In genomic region chr5:14168139-14168792, GRCh38 we compare ENCODE assay signal across 9 cellular contexts. TPM values are rescaled to one million over a fixed set of nuclear protein-coding genes. Genes with fewer than 3 reads are reported as not detected.
A peak's percentile ranks its signal among the peaks of the same experiment; 100 is the strongest.
DNase-seq lines count a peak whose midpoint lies in the region; ATAC-seq and TF ChIP-seq lines count a peak whose summit lies in the region.
"Had no signal": no experiment of that assay in that cellular context is flagged by ENCODE, and none has a peak within 500 bp of the region (broad histone marks: within the 10 kb centered on the region; RNA-seq: fewer than 3 reads in every experiment).

No MANE protein-coding gene starts in this region.

- H3K36me3 ChIP-seq in brain microvascular endothelial cell (replicated peaks) (peaks cover 16% of the 10 kb centered on the region), gastrocnemius medialis (no peaks in the 10 kb centered on the region)
- H3K36me3 ChIP-seq in CD4-positive, alpha-beta memory T cell (ENCODE audit: insufficient read depth, low read length): no peaks in the 10 kb centered on the region

- no peak overlapping the region for H3K4me3 Mint-ChIP-seq in CD4-positive, alpha-beta memory T cell

- H3K27me3 ChIP-seq in brain microvascular endothelial cell (replicated peaks): no peaks in the 10 kb centered on the region
- no peaks in the 10 kb centered on the region for H3K27me3 ChIP-seq in gastrocnemius medialis
- no peaks in the 10 kb centered on the region for H3K27me3 ChIP-seq in CD4-positive, alpha-beta memory T cell (ENCODE audit: insufficient read depth, low read length)

- intact Hi-C loops in gastrocnemius medialis (cut with DNase I; ENCODE audit: low total_unique reads): no loop called here
- intact Hi-C loops in CD4-positive, alpha-beta memory T cell (cut with micrococcal nuclease): no loop called here

- peak overlapping the region; percentile 91 for H3K27ac ChIP-seq in brain microvascular endothelial cell
- peak overlapping the region in 3 of 4 donors; percentile 1 to 19 (median 5) for H3K27ac ChIP-seq in gastrocnemius medialis
- no peak overlapping the region for H3K27ac ChIP-seq in RWPE1
- H3K27ac ChIP-seq in CD4-positive, alpha-beta memory T cell (ENCODE audit: low read depth, low read length): no peak overlapping the region
- H3K27ac ChIP-seq: 22Rv1 had no signal

- ATAC-seq in HG03039 (IDR thresholded peaks at IDR 0.05; ENCODE audit: unreplicated experiment) (peak; percentile 43), gastrocnemius medialis (no peak)

- H3K4me1 Mint-ChIP-seq in CD4-positive, alpha-beta memory T cell: no peaks in the 10 kb centered on the region

- no peaks in the 10 kb centered on the region for H3K9me3 ChIP-seq in gastrocnemius medialis
- peaks cover 0 to 2% of the 10 kb centered on the region in 2 donors for H3K9me3 ChIP-seq in CD4-positive, alpha-beta memory T cell (ENCODE audit: control insufficient read depth in 1 of 2, low read length in 2 of 2)

- H3K36me3 Mint-ChIP-seq in CD4-positive, alpha-beta memory T cell: peaks cover 0 to 3% of the 10 kb centered on the region in 2 donors

- peaks cover 11 to 15% of the 10 kb centered on the region in 2 donors for H3K27me3 Mint-ChIP-seq in CD4-positive, alpha-beta memory T cell

- TF ChIP-seq CTCF in brain microvascular endothelial cell (IDR thresholded peaks at IDR 0.05; ENCODE audit: low read depth, low read length, missing control alignments) (no peak), gastrocnemius medialis (IDR thresholded peaks at IDR 0.05 in 4 of 5, conservative IDR thresholded peaks at IDR 0.05 in 1 of 5) (no peak), RWPE1 (conservative IDR thresholded peaks at IDR 0.05; ENCODE audit: low read depth) (no peak)

- no peak for TF ChIP-seq POLR2A in gastrocnemius medialis (IDR thresholded peaks at IDR 0.05)

- H3K4me3 ChIP-seq in brain microvascular endothelial cell (ENCODE audit: low read depth, low read length) (no peak overlapping the region), gastrocnemius medialis (no peak overlapping the region)
- no peak overlapping the region for H3K4me3 ChIP-seq in CD4-positive, alpha-beta memory T cell (ENCODE audit: low read length in 2 of 2)

- peaks cover 48 to 49% of the 10 kb centered on the region in 2 donors for H3K4me1 ChIP-seq in gastrocnemius medialis
- H3K4me1 ChIP-seq in CD4-positive, alpha-beta memory T cell (ENCODE audit: insufficient read depth, low read length): no peaks in the 10 kb centered on the region

- no peak overlapping the region for H3K27ac Mint-ChIP-seq in CD4-positive, alpha-beta memory T cell

- CTCF ChIA-PET in RWPE1 (lab: Yijun Ruan, JAX): no interaction called here
- CTCF ChIA-PET in CD4-positive, alpha-beta memory T cell (lab: Charles Lee; ENCODE audit: partially characterized antibody): no interaction called here

- DNase-seq in DMS 273 (lab: John Stamatoyannopoulos, UW; ENCODE audit: unreplicated experiment) (peak; percentile 62), DMS 273 treated with DMSO at 0.1 percent for 48 hours (lab: John Stamatoyannopoulos, UW) (no peak), brain microvascular endothelial cell (no peak), gastrocnemius medialis (no peak), RWPE1 (ENCODE audit: low spot score) (no peak)
- no peak for DNase-seq in CD4-positive, alpha-beta memory T cell
- no peak for DNase-seq in effector CD8-positive, alpha-beta T cell (lab: John Stamatoyannopoulos, UW)

- in situ Hi-C loops in brain microvascular endothelial cell (cut with HindIII; ENCODE audit: low pct_ligation_motif_present, low sequenced_read_pairs): no loop called here
- in situ Hi-C loops in gastrocnemius medialis (cut with MboI; ENCODE audit: low sequenced_read_pairs in 4 of 4): no loop called here

- POLR2A ChIA-PET in RWPE1 (lab: Yijun Ruan, JAX; ENCODE audit: low non-redundant PET): interaction anchor here (0.6 kb wide), 1 partner anchor 27 kb away, joined by 4 read pairs; no protein-coding TSS in a partner anchor
- POLR2A ChIA-PET in CD4-positive, alpha-beta memory T cell (lab: Charles Lee; ENCODE audit: partially characterized antibody): no interaction called here

- H3K9me3 Mint-ChIP-seq in CD4-positive, alpha-beta memory T cell: peaks cover 0 to 6% (median 0%) of the 10 kb centered on the region in 8 donors

RNA-seq across cellular contexts. Expression of gene TRIO, which starts 25.1 kb away (rescaled TPM):
- 10 to 100 TPM; 31.5 to 57.5 (median 50.4) TPM for total RNA-seq in gastrocnemius medialis
- 10 to 100 TPM in 1 of 2 experiments, 1 to 10 TPM in 1; 9.7 to 11.5 TPM for total RNA-seq in CD4-positive, alpha-beta memory T cell
- polyA plus RNA-seq in CD4-positive, alpha-beta memory T cell: under 1 TPM in 1 of 2 donors, not detected in 1; 0.09 TPM

Comparison
In these comparisons a context has a peak if more than half of its experiments do, and no peak if none do; other contexts are left out.
1. H3K27ac ChIP-seq: peak in brain microvascular endothelial cell (single experiment) and gastrocnemius medialis (3 of 4); none in RWPE1 (single experiment) and CD4-positive, alpha-beta memory T cell (single experiment).